In genomic region chr4:48342559-48342878, GRCh38 we compare ENCODE assay signal across 8 cellular contexts. TPM values are rescaled to one million over a fixed set of nuclear protein-coding genes. Genes with fewer than 3 reads are reported as not detected.
DNase-seq lines count a peak whose midpoint lies in the region; ATAC-seq and TF ChIP-seq lines count a peak whose summit lies in the region.

No MANE protein-coding gene starts in this region.

- intact Hi-C loops in activated T-helper 2 cell treated with anti-CD3 and anti-CD28 coated beads, Interferon-gamma antibody, Interleukin-2, Interleukin-4, amounts not matched to agents 10 μg/mL and 5 μg/mL and 100 μg/mL, durations not matched to agents 14 hours and 24 hours and 36 hours (cut with micrococcal nuclease) = loop anchor here (10.0 kb wide), 1 partner anchor 508 kb away; the partner anchor contains the start of gene CORIN
- intact Hi-C loops in left colon (cut with DNase I, micrococcal nuclease) = no loop called here

- H3K36me3 ChIP-seq in stomach smooth muscle (ENCODE audit: control insufficient read depth in 2 of 2, insufficient read depth in 2 of 2, low read length in 2 of 2) = no peaks in the 10 kb centered on the region

- H3K9me3 Mint-ChIP-seq in activated T-helper 2 cell treated with anti-CD3 and anti-CD28 coated beads, Interferon-gamma antibody, Interleukin-2, Interleukin-4, amounts not matched to agents 10 μg/mL and 5 μg/mL and 100 μg/mL, durations not matched to agents 14 hours and 24 hours and 36 hours = no peaks in the 10 kb centered on the region

- H3K27ac Mint-ChIP-seq in activated T-helper 2 cell treated with anti-CD3 and anti-CD28 coated beads, Interferon-gamma antibody, Interleukin-2, Interleukin-4, amounts not matched to agents 10 μg/mL and 5 μg/mL and 100 μg/mL, durations not matched to agents 14 hours and 24 hours and 36 hours = peak overlapping the region; percentile 91

- ATAC-seq in left colon (no peak), GM21528 (IDR thresholded peaks at IDR 0.05; ENCODE audit: low FRiP score, unreplicated experiment) (no peak)

- H3K27ac ChIP-seq in 22Rv1 = peak overlapping the region; percentile 99
- H3K27ac ChIP-seq in HL-60 (replicated peaks) = peak overlapping the region; percentile 91
- H3K27ac ChIP-seq in stomach smooth muscle (ENCODE audit: low read length) = peak overlapping the region; percentile 88

- H3K27me3 ChIP-seq in HL-60 (ENCODE audit: insufficient read depth, poor library complexity, severe bottlenecking) (no peaks in the 10 kb centered on the region), stomach smooth muscle (ENCODE audit: control insufficient read depth in 1 of 2, insufficient read depth in 2 of 2, low read length in 2 of 2) (no peaks in the 10 kb centered on the region)

- no peak for DNase-seq in HL-60 (ENCODE audit: low read depth in 1 of 2, low spot score in 1 of 2)
- no peak for DNase-seq in activated T-helper 2 cell treated with anti-CD3 and anti-CD28 coated beads, Interferon-gamma antibody, Interleukin-2, Interleukin-4, amounts not matched to agents 10 μg/mL and 5 μg/mL and 100 μg/mL, durations not matched to agents 14 hours and 24 hours and 36 hours (ENCODE audit: low spot score)
- DNase-seq in left colon = no peak
- DNase-seq in DMS153 (lab: John Stamatoyannopoulos, UW) = no peak

- H3K4me1 ChIP-seq in stomach smooth muscle (ENCODE audit: control insufficient read depth, insufficient read depth, low read length) = no peaks in the 10 kb centered on the region

- H3K4me3 ChIP-seq in HL-60 (replicated peaks; ENCODE audit: insufficient read depth, low read length) = peak overlapping the region; percentile 84
- H3K4me3 ChIP-seq in iPS-18c (ENCODE audit: insufficient read depth, low read depth, low read length) = peak overlapping the region; percentile 93
- peak overlapping the region; percentile 82 to 89 for H3K4me3 ChIP-seq in stomach smooth muscle (ENCODE audit: low read length in 2 of 2)

- peak overlapping the region; percentile 98 for H3K4me3 Mint-ChIP-seq in activated T-helper 2 cell treated with anti-CD3 and anti-CD28 coated beads, Interferon-gamma antibody, Interleukin-2, Interleukin-4, amounts not matched to agents 10 μg/mL and 5 μg/mL and 100 μg/mL, durations not matched to agents 14 hours and 24 hours and 36 hours (ENCODE audit: low read depth)

- H3K9me3 ChIP-seq in iPS-18c (ENCODE audit: control insufficient read depth, insufficient read depth, low read length) = no peaks in the 10 kb centered on the region
- no peaks in the 10 kb centered on the region for H3K9me3 ChIP-seq in stomach smooth muscle (ENCODE audit: control insufficient read depth in 2 of 2, low read length in 2 of 2)

- no peak for TF ChIP-seq CTCF in 22Rv1 (IDR thresholded peaks at IDR 0.05)
- no peak for TF ChIP-seq CTCF in HL-60 (IDR thresholded peaks at IDR 0.05; ENCODE audit: insufficient read depth, low read length)

- peak overlapping the region; percentile 82 to 88 for H3K9ac ChIP-seq in stomach smooth muscle (ENCODE audit: low read length in 2 of 2)

- H3K27me3 Mint-ChIP-seq in activated T-helper 2 cell treated with anti-CD3 and anti-CD28 coated beads, Interferon-gamma antibody, Interleukin-2, Interleukin-4, amounts not matched to agents 10 μg/mL and 5 μg/mL and 100 μg/mL, durations not matched to agents 14 hours and 24 hours and 36 hours (ENCODE audit: low read depth) = no peaks in the 10 kb centered on the region

- H3K36me3 Mint-ChIP-seq in activated T-helper 2 cell treated with anti-CD3 and anti-CD28 coated beads, Interferon-gamma antibody, Interleukin-2, Interleukin-4, amounts not matched to agents 10 μg/mL and 5 μg/mL and 100 μg/mL, durations not matched to agents 14 hours and 24 hours and 36 hours (ENCODE audit: low read depth) = peaks cover 4% of the 10 kb centered on the region

- H3K4me1 Mint-ChIP-seq in activated T-helper 2 cell treated with anti-CD3 and anti-CD28 coated beads, Interferon-gamma antibody, Interleukin-2, Interleukin-4, amounts not matched to agents 10 μg/mL and 5 μg/mL and 100 μg/mL, durations not matched to agents 14 hours and 24 hours and 36 hours (ENCODE audit: low read depth) = peaks cover 63% of the 10 kb centered on the region

RNA-seq across cellular contexts. Expression of gene SLAIN2, which starts 1.2 kb away (rescaled TPM):
- 60.4 and 67.1 TPM in 2 replicates for total RNA-seq in activated T-helper 2 cell treated with anti-CD3 and anti-CD28 coated beads, Interferon-gamma antibody, Interleukin-2, Interleukin-4, amounts not matched to agents 10 μg/mL and 5 μg/mL and 100 μg/mL, durations not matched to agents 14 hours and 24 hours and 36 hours
- total RNA-seq in left colon = 10 to 100 TPM; 90.1 to 94.4 TPM
